Comparison of ENCODE assay signal across 17 cellular contexts in the genomic region with DNA sequence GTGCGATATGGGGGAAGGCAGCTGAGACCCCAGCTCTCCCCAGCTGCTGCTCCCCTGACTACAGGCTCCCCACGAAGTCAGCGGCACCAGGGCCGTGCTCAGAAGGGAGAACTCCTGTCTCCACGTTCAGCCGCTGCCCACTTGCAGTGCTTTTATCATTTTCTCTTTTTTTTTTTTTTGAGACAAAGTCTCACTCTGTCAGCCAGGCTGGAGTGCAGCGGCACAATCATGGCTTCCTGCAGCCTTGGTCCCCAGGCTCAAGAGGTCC. TPM values are rescaled to one million over a fixed set of nuclear protein-coding genes. Genes with fewer than 3 reads are reported as not detected.
"Had no signal": no experiment of that assay in that cellular context is flagged by ENCODE, and none has a peak within 500 bp of the region (broad histone marks: within the 10 kb centered on the region; RNA-seq: fewer than 3 reads in every experiment).

No MANE protein-coding gene starts in this region.

- H3K9me3 Mint-ChIP-seq: activated T-cell treated with anti-CD3 and anti-CD28 coated beads, Interleukin-2, amount 50 U/mL, for 24 hours; brain; dendritic cell treated with granulocyte-macrophage colony-stimulating factor and Interleukin-4, amounts not matched to agents 40 ng/mL and 50 ng/mL, for 4 days; naive B cell had no signal

- H3K4me3 Mint-ChIP-seq: activated naive CD8-positive, alpha-beta T cell; activated T-cell treated with anti-CD3 and anti-CD28 coated beads, Interleukin-2, amount 50 U/mL, for 24 hours; brain; dendritic cell treated with granulocyte-macrophage colony-stimulating factor and Interleukin-4, amounts not matched to agents 40 ng/mL and 50 ng/mL, for 4 days; naive B cell had no signal

- H3K27me3 ChIP-seq: uterus had no signal

- DNase-seq: activated CD4-positive, alpha-beta T cell treated with anti-CD3 and anti-CD28 coated beads, Interleukin-2, amount 50 U/mL, for 48 hours; amygdala; cerebellar nuclear complex; gastrocnemius medialis; naive B cell; nucleus accumbens had no signal

- H3K27ac ChIP-seq: epithelial cell of prostate, gastrocnemius medialis, heart left ventricle, uterus had no signal

- H3K36me3 Mint-ChIP-seq: activated naive CD8-positive, alpha-beta T cell; brain; naive B cell had no signal

- H3K4me2 ChIP-seq: smooth muscle cell had no signal

- H3K27me3 Mint-ChIP-seq: activated naive CD8-positive, alpha-beta T cell; activated T-cell treated with anti-CD3 and anti-CD28 coated beads, Interleukin-2, amount 50 U/mL, for 24 hours; brain; dendritic cell treated with granulocyte-macrophage colony-stimulating factor and Interleukin-4, amounts not matched to agents 40 ng/mL and 50 ng/mL, for 4 days; naive B cell; progenitor cell of endocrine pancreas had no signal

- H3K27ac Mint-ChIP-seq: activated naive CD8-positive, alpha-beta T cell; activated T-cell treated with anti-CD3 and anti-CD28 coated beads, Interleukin-2, amount 50 U/mL, for 24 hours; dendritic cell treated with granulocyte-macrophage colony-stimulating factor and Interleukin-4, amounts not matched to agents 40 ng/mL and 50 ng/mL, for 4 days had no signal

- H3K9me3 ChIP-seq: gastrocnemius medialis, heart left ventricle, uterus had no signal

- H3K4me3 ChIP-seq: gastrocnemius medialis, heart left ventricle, smooth muscle cell, uterus had no signal

- H3K36me3 ChIP-seq: gastrocnemius medialis, uterus had no signal

- ATAC-seq: gastrocnemius medialis, heart left ventricle, right cardiac atrium had no signal

RNA-seq across cellular contexts. Expression of a gene that starts 0.9 kb away (rescaled TPM):
- total RNA-seq: T-helper 1 cell treated with Interleukin-12 subunit alpha and Interleukin-12 subunit beta and Interleukin-4 antibody, amounts not matched to agents 30 ng/mL and 1 ng/mL, for 36 hours had no signal
